Comparison of ENCODE assay signal across 8 cellular contexts in genomic region chr10:64041185-64041988, GRCh38.
DNase-seq lines count a peak whose midpoint lies in the region; ATAC-seq and TF ChIP-seq lines count a peak whose summit lies in the region.

No MANE protein-coding gene starts in this region.

- H3K4me3 ChIP-seq in AG09309 (ENCODE audit: control insufficient read depth, low read depth, low read length) (peak overlapping the region; percentile 23), choroid plexus epithelial cell (ENCODE audit: low read depth, low read length) (peak overlapping the region; percentile 47), left lung (peak overlapping the region; percentile 30 to 31)

- intact Hi-C loops in left lung (cut with DNase I), result no loop called here

- peaks cover 3 to 13% of the 10 kb centered on the region in 2 donors for H3K4me1 ChIP-seq in left lung

- DNase-seq in AG09309 (ENCODE audit: low read depth) (peak; percentile 29), NCI-H345 (lab: John Stamatoyannopoulos, UW) (peak; percentile 40), choroid plexus epithelial cell (ENCODE audit: low read depth) (peak; percentile 88), left lung (peak; percentile 78 to 84)
- DNase-seq in activated CD4-positive, alpha-beta T cell treated with anti-CD3 and anti-CD28 coated beads for 4 hours, result peak; percentile 73 to 82
- DNase-seq in stimulated activated CD4-positive, alpha-beta T cell treated with anti-CD3 and anti-CD28 coated beads, Interleukin-4, amount 100 ng/mL, for 24 hours, result peak; percentile 86

- ATAC-seq in GM18870 (IDR thresholded peaks at IDR 0.05; ENCODE audit: unreplicated experiment), result peak; percentile 82
- peak; percentile 95 for ATAC-seq in HG03108 (IDR thresholded peaks at IDR 0.05; ENCODE audit: unreplicated experiment)
- ATAC-seq in left lung, result peak; percentile 100

- H3K27me3 ChIP-seq in left lung, result peaks cover 0 to 13% of the 10 kb centered on the region in 2 donors

- H3K27ac ChIP-seq in left lung, result no peak overlapping the region

- TF ChIP-seq CTCF in AG09309 (IDR thresholded peaks at IDR 0.05; ENCODE audit: control insufficient read depth, insufficient read depth, low read depth, low read length, missing control alignments) (peak; percentile 99), choroid plexus epithelial cell (conservative IDR thresholded peaks at IDR 0.05; ENCODE audit: low read depth, low read length) (peak; percentile 100), left lung (IDR thresholded peaks at IDR 0.05) (peak; percentile 95 to 99)

- no peaks in the 10 kb centered on the region for H3K36me3 ChIP-seq in left lung

- H3K9me3 ChIP-seq in left lung, result no peaks in the 10 kb centered on the region

Comparison
In these comparisons a context has a peak if more than half of its experiments do, and no peak if none do; other contexts are left out.
1. DNase-seq: peak in every context shown above with its lines; median percentile 88 in choroid plexus epithelial cell; 86 in stimulated activated CD4-positive, alpha-beta T cell treated with anti-CD3 and anti-CD28 coated beads, Interleukin-4, amount 100 ng/mL, for 24 hours; 81 in left lung; 78 in activated CD4-positive, alpha-beta T cell treated with anti-CD3 and anti-CD28 coated beads for 4 hours; 40 in NCI-H345; 29 in AG09309.